8 cellular contexts compared by ENCODE assay signal in genomic region chr5:76547242-76547890, GRCh38.
DNase-seq lines count a peak whose midpoint lies in the region; ATAC-seq and TF ChIP-seq lines count a peak whose summit lies in the region.

No MANE protein-coding gene starts in this region.

- no peaks in the 10 kb centered on the region for H3K36me3 Mint-ChIP-seq in dendritic cell treated with granulocyte-macrophage colony-stimulating factor and Interleukin-4, amounts not matched to agents 40 ng/mL and 50 ng/mL, for 4 days (ENCODE audit: low read depth)
- H3K36me3 Mint-ChIP-seq in endodermal cell (ENCODE audit: low read depth) = peaks cover 7% of the 10 kb centered on the region

- H3K27ac ChIP-seq in RWPE2 (ENCODE audit: poor library complexity, severe bottlenecking) = no peak overlapping the region
- H3K27ac ChIP-seq in endodermal cell (ENCODE audit: low read depth, low read length) = no peak overlapping the region

- WGBS in endodermal cell (ENCODE audit: insufficient coverage in 1 of 2, insufficient read length in 1 of 2), 2 experiments = 90 to 94% methylated on average over 4 of the region's 4 CpGs

- H3K27ac Mint-ChIP-seq in dendritic cell treated with granulocyte-macrophage colony-stimulating factor and Interleukin-4, amounts not matched to agents 40 ng/mL and 50 ng/mL, for 4 days = peak overlapping the region; percentile 92
- no peak overlapping the region for H3K27ac Mint-ChIP-seq in endodermal cell

- no peaks in the 10 kb centered on the region for H3K4me1 ChIP-seq in RWPE2 (ENCODE audit: insufficient read depth, poor library complexity, severe bottlenecking)
- peaks cover 9% of the 10 kb centered on the region for H3K4me1 ChIP-seq in endodermal cell (ENCODE audit: control insufficient read depth, insufficient read depth, low read length)

- ATAC-seq in GM18858 (IDR thresholded peaks at IDR 0.05; ENCODE audit: unreplicated experiment) (peak; percentile 58), HG02840 (IDR thresholded peaks at IDR 0.05; ENCODE audit: low FRiP score, unreplicated experiment) (peak; percentile 61), RWPE2 (ENCODE audit: low read depth) (peak; percentile 17; the same call in 1 of the 3 replicates)

- intact Hi-C loops in dendritic cell treated with granulocyte-macrophage colony-stimulating factor and Interleukin-4, amounts not matched to agents 40 ng/mL and 50 ng/mL, for 4 days (cut with micrococcal nuclease) = loop anchor here (1.0 to 2.0 kb wide), 2 partner anchors 33 to 144 kb away; partner anchors contain the start of gene IQGAP2

- H3K9ac ChIP-seq in endodermal cell (ENCODE audit: extremely low read depth, low read length, poor library complexity, severe bottlenecking) = no peak overlapping the region

- H3K27me3 ChIP-seq in RWPE2 (ENCODE audit: insufficient read depth, poor library complexity, severe bottlenecking) = no peaks in the 10 kb centered on the region
- peaks cover 83% of the 10 kb centered on the region for H3K27me3 ChIP-seq in endodermal cell (ENCODE audit: control insufficient read depth, insufficient read depth, low read length, poor library complexity, severe bottlenecking)

- DNase-seq in RWPE2 (ENCODE audit: low spot score) (no peak), NCI-H1092 treated with DMSO at 0.1 percent for 48 hours (lab: John Stamatoyannopoulos, UW) (no peak), endodermal cell (no peak), NCI-H2171 (lab: John Stamatoyannopoulos, UW) (no peak)
- DNase-seq in stimulated activated CD4-positive, alpha-beta T cell treated with anti-CD3 and anti-CD28 coated beads, Interleukin-15, amount 100 ng/mL, for 48 hours (ENCODE audit: low read depth in 2 of 2) = peak; percentile 21 to 27

- H3K9me3 ChIP-seq in RWPE2 (ENCODE audit: severe bottlenecking) = no peaks in the 10 kb centered on the region
- H3K9me3 ChIP-seq in endodermal cell (ENCODE audit: control insufficient read depth, low read length) = peaks cover 11% of the 10 kb centered on the region

- H3K4me1 Mint-ChIP-seq in dendritic cell treated with granulocyte-macrophage colony-stimulating factor and Interleukin-4, amounts not matched to agents 40 ng/mL and 50 ng/mL, for 4 days (ENCODE audit: low read depth) = peaks cover 86% of the 10 kb centered on the region
- H3K4me1 Mint-ChIP-seq in endodermal cell = peaks cover 24% of the 10 kb centered on the region

- H3K4me3 ChIP-seq in RWPE2 (ENCODE audit: severe bottlenecking) (no peak overlapping the region), endodermal cell (ENCODE audit: low read length) (no peak overlapping the region)

- peak overlapping the region; percentile 66 for H3K4me3 Mint-ChIP-seq in dendritic cell treated with granulocyte-macrophage colony-stimulating factor and Interleukin-4, amounts not matched to agents 40 ng/mL and 50 ng/mL, for 4 days
- H3K4me3 Mint-ChIP-seq in endodermal cell = no peak overlapping the region

- no peaks in the 10 kb centered on the region for H3K27me3 Mint-ChIP-seq in dendritic cell treated with granulocyte-macrophage colony-stimulating factor and Interleukin-4, amounts not matched to agents 40 ng/mL and 50 ng/mL, for 4 days
- peaks cover 91% of the 10 kb centered on the region for H3K27me3 Mint-ChIP-seq in endodermal cell (ENCODE audit: insufficient read depth)

- no peaks in the 10 kb centered on the region for H3K9me3 Mint-ChIP-seq in dendritic cell treated with granulocyte-macrophage colony-stimulating factor and Interleukin-4, amounts not matched to agents 40 ng/mL and 50 ng/mL, for 4 days
- H3K9me3 Mint-ChIP-seq in endodermal cell = peaks cover 26% of the 10 kb centered on the region

- no peaks in the 10 kb centered on the region for H3K36me3 ChIP-seq in RWPE2 (ENCODE audit: low read depth)
- no peaks in the 10 kb centered on the region for H3K36me3 ChIP-seq in endodermal cell (ENCODE audit: control insufficient read depth, insufficient read depth, low read length)

- TF ChIP-seq CTCF in RWPE2 (IDR thresholded peaks at IDR 0.05; ENCODE audit: poor library complexity, severe bottlenecking) (no peak), endodermal cell (conservative IDR thresholded peaks at IDR 0.05) (no peak)

Comparison
In these comparisons a context has a peak if more than half of its experiments do, and no peak if none do; other contexts are left out.
1. DNase-seq: peak in stimulated activated CD4-positive, alpha-beta T cell treated with anti-CD3 and anti-CD28 coated beads, Interleukin-15, amount 100 ng/mL, for 48 hours (2 of 2); none in RWPE2 (single experiment), NCI-H1092 treated with DMSO at 0.1 percent for 48 hours (single experiment), endodermal cell (single experiment) and NCI-H2171 (single experiment).
2. Peak in every context shown above with its lines, with median percentiles within 50 percentile points of each other: ATAC-seq.